ENCODE assay signal across 15 cellular contexts in the genomic region with DNA sequence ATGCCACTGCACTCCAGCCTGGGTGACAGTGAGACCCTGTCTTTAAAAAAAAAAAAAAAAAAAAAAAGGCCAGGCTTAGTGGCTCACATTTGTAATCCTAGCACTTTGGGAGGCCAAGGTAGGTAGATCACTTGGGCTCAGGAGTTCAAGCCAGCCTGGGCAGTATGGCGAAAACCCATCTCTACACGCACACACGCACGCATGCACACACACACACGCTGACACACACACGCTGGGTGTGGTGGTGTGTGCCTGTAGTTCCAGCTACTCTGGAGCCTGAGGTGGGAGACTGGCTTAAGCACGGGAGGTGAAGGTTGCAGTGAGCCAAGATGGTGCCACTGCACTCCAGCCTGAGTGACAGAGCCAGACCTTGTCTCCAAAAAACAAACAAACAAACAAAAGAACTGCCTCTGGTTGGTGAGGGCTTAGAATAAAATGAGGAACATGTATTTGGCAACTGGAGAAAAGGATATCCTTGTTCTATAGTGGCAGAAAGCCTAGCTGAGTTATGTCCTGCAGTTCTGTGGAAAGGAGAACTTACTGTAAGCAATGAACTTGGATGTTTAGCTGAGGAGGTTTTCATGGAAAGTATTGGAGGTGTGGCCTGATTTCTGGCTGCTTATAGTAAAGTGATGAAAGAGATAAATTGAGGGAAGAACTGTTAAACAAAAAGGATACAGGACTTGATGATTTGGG. TPM values are rescaled to one million over a fixed set of nuclear protein-coding genes. Genes with fewer than 3 reads are reported as not detected.
DNase-seq lines count a peak whose midpoint lies in the region; ATAC-seq and TF ChIP-seq lines count a peak whose summit lies in the region.
"Had no signal": no experiment of that assay in that cellular context is flagged by ENCODE, and none has a peak within 500 bp of the region (broad histone marks: within the 10 kb centered on the region; RNA-seq: fewer than 3 reads in every experiment).

No MANE protein-coding gene starts in this region.

- no peak for TF ChIP-seq CTCF in gastroesophageal sphincter (IDR thresholded peaks at IDR 0.05)

- peaks cover 3 to 40% (median 3%) of the 10 kb centered on the region in 3 donors for H3K4me1 ChIP-seq in gastroesophageal sphincter

- peaks cover 0 to 32% of the 10 kb centered on the region in 2 donors for H3K36me3 ChIP-seq in gastroesophageal sphincter

- 82 to 100% methylated on average over 1 to 7 of the region's 7 CpGs for WGBS in gastroesophageal sphincter (ENCODE audit: low coverage in 1 of 2), 2 donors

- TF ChIP-seq POLR2A in gastroesophageal sphincter (IDR thresholded peaks at IDR 0.05): no peak

- H3K27ac ChIP-seq in gastroesophageal sphincter: no peak overlapping the region
- H3K27ac ChIP-seq: epithelial cell of prostate, hepatocyte had no signal

- TF ChIP-seq EP300 in gastroesophageal sphincter (IDR thresholded peaks at IDR 0.05): no peak

- H3K27me3 ChIP-seq in gastroesophageal sphincter: no peaks in the 10 kb centered on the region
- H3K27me3 ChIP-seq: hepatocyte had no signal

- DNase-seq in NCI-H2227 (lab: John Stamatoyannopoulos, UW; ENCODE audit: unreplicated experiment) (peak; percentile 32), NCI-H2227 treated with DMSO at 0.1 percent for 48 hours (lab: John Stamatoyannopoulos, UW) (no peak), OCI-M1 (lab: John Stamatoyannopoulos, UW) (peak; percentile 10), pons (ENCODE audit: low spot score) (peak; percentile 36), left colon (no peak), NCI-H2107 (lab: John Stamatoyannopoulos, UW) (no peak)
- DNase-seq: 8988T; activated naive CD8-positive, alpha-beta T cell treated with anti-CD3 and anti-CD28 coated beads, Interleukin-2, amount 10 ng/mL, durations not matched to agents 7 days and 5 days; caudate nucleus; NCI-H1048 had no signal

- H3K9me3 ChIP-seq in gastroesophageal sphincter: no peaks in the 10 kb centered on the region

- peak; percentile 67 for ATAC-seq in gastroesophageal sphincter
- no peak for ATAC-seq in GM19324 (IDR thresholded peaks at IDR 0.05; ENCODE audit: low FRiP score, unreplicated experiment)
- ATAC-seq in left colon: no peak
- ATAC-seq: activated CD4-positive, CD25-positive, alpha-beta regulatory T cell treated with anti-CD3 and anti-CD28 coated beads, Interleukin-2, amount 50 U/mL, for 24 hours had no signal

- H3K4me3 ChIP-seq in gastroesophageal sphincter: no peak overlapping the region
- H3K4me3 ChIP-seq: hepatocyte had no signal

- intact Hi-C loops in left colon (cut with DNase I, micrococcal nuclease): no loop called here

RNA-seq across cellular contexts. Expression of a gene that starts 34.0 kb away (rescaled TPM):
- total RNA-seq in gastroesophageal sphincter (10 to 100 TPM; 25.2 to 34.2 (median 31.3) TPM), left colon (10 to 100 TPM; 24.8 to 26.1 TPM)

RNA-seq across cellular contexts. Expression of a gene that starts 43.5 kb away (rescaled TPM):
- total RNA-seq in gastroesophageal sphincter (1 to 10 TPM; 1.8 to 9.2 (median 4.2) TPM), left colon (1 to 10 TPM; 4.2 to 4.4 TPM)

Comparison
In these comparisons a context has a peak if more than half of its experiments do, and no peak if none do; other contexts are left out.
1. DNase-seq: peak in NCI-H2227 (single experiment), OCI-M1 (single experiment) and pons (single experiment); none in NCI-H2227 treated with DMSO at 0.1 percent for 48 hours (single experiment), left colon (0 of 2) and NCI-H2107 (single experiment).